In genomic region chr4:61333490-61333889, GRCh38 we compare ENCODE assay signal across 25 cellular contexts.
"Had no signal": no experiment of that assay in that cellular context is flagged by ENCODE, and none has a peak within 500 bp of the region (broad histone marks: within the 10 kb centered on the region; RNA-seq: fewer than 3 reads in every experiment).

No MANE protein-coding gene starts in this region.

- H3K4me3 ChIP-seq: neural progenitor cell, ovary, psoas muscle, right lobe of liver, sigmoid colon, stomach, tibial nerve, upper lobe of left lung, vagina had no signal

- H3K9ac ChIP-seq: neural progenitor cell, parathyroid adenoma had no signal

- H3K27ac ChIP-seq: neural progenitor cell, ovary, parathyroid adenoma, psoas muscle, right lobe of liver, sigmoid colon, stomach, upper lobe of left lung, vagina had no signal

- H3K27ac Mint-ChIP-seq: natural killer cell; nephron; progenitor cell of endocrine pancreas; stimulated activated effector memory CD8-positive, alpha-beta T cell treated with anti-CD3 and anti-CD28 coated beads, Interleukin-12 subunit alpha, Interleukin-12 subunit beta, amount 100 ng/mL, for 72 hours; stimulated activated naive B cell treated with anti-CD40 and anti-IgM and Interleukin-4, amounts not matched to agents 10 μg/mL and 1 μg/mL and 100 μg/mL, for 72 hours; stimulated activated naive CD8-positive, alpha-beta T cell treated with anti-CD3 and anti-CD28 coated beads, Interleukin-15, Interleukin-2, amounts not matched to agents 100 ng/mL and 50 ng/mL, for 24 hours had no signal

- H3K79me2 ChIP-seq: parathyroid adenoma had no signal

- H3K36me3 Mint-ChIP-seq: natural killer cell; stimulated activated effector memory CD8-positive, alpha-beta T cell treated with anti-CD3 and anti-CD28 coated beads, Interleukin-12 subunit alpha, Interleukin-12 subunit beta, amount 100 ng/mL, for 72 hours; stimulated activated naive B cell treated with anti-CD40 and anti-IgM and Interleukin-4, amounts not matched to agents 10 μg/mL and 1 μg/mL and 100 μg/mL, for 72 hours had no signal

- H3K9me3 ChIP-seq: ovary, psoas muscle, right lobe of liver, sigmoid colon, upper lobe of left lung, vagina had no signal

- H3K4me1 Mint-ChIP-seq: natural killer cell; stimulated activated effector memory CD8-positive, alpha-beta T cell treated with anti-CD3 and anti-CD28 coated beads, Interleukin-12 subunit alpha, Interleukin-12 subunit beta, amount 100 ng/mL, for 72 hours; stimulated activated naive B cell treated with anti-CD40 and anti-IgM and Interleukin-4, amounts not matched to agents 10 μg/mL and 1 μg/mL and 100 μg/mL, for 72 hours had no signal

- DNase-seq: natural killer cell; occipital lobe; ovary; psoas muscle; right lobe of liver; sigmoid colon; small intestine; stimulated activated CD4-positive, alpha-beta T cell treated with anti-CD3 and anti-CD28 coated beads, Interleukin-15, amount 100 ng/mL, for 24 hours; stimulated activated CD4-positive, alpha-beta T cell treated with anti-CD3 and anti-CD28 coated beads, Interleukin-2, amount 100 ng/mL, for 24 hours; stimulated activated CD4-positive, alpha-beta T cell treated with anti-CD3 and anti-CD28 coated beads, Interleukin-2, amount 100 ng/mL, for 48 hours; stimulated activated CD4-positive, alpha-beta T cell treated with anti-CD3 and anti-CD28 coated beads, Interleukin-4, amount 100 ng/mL, for 24 hours; stimulated activated naive B cell treated with anti-CD40 and anti-IgM and Interleukin-4, amounts not matched to agents 10 μg/mL and 1 μg/mL and 100 μg/mL, for 72 hours; stimulated activated naive CD4-positive, alpha-beta T cell treated with Interleukin-2 at 50 U/mL for 16 hours; stomach; trophoblast cell; upper lobe of left lung had no signal

- H3K4me2 ChIP-seq: neural progenitor cell had no signal

- H3K27me3 ChIP-seq: neural progenitor cell, right lobe of liver, sigmoid colon, stomach, tibial nerve, upper lobe of left lung, vagina had no signal

- H3K4me3 Mint-ChIP-seq: natural killer cell; nephron; neural progenitor cell; stimulated activated effector memory CD8-positive, alpha-beta T cell treated with anti-CD3 and anti-CD28 coated beads, Interleukin-12 subunit alpha, Interleukin-12 subunit beta, amount 100 ng/mL, for 72 hours; stimulated activated naive B cell treated with anti-CD40 and anti-IgM and Interleukin-4, amounts not matched to agents 10 μg/mL and 1 μg/mL and 100 μg/mL, for 72 hours; stimulated activated naive CD8-positive, alpha-beta T cell treated with anti-CD3 and anti-CD28 coated beads, Interleukin-15, Interleukin-2, amounts not matched to agents 100 ng/mL and 50 ng/mL, for 24 hours had no signal

- H3K27me3 Mint-ChIP-seq: progenitor cell of endocrine pancreas; stimulated activated naive B cell treated with anti-CD40 and anti-IgM and Interleukin-4, amounts not matched to agents 10 μg/mL and 1 μg/mL and 100 μg/mL, for 72 hours; stimulated activated naive CD8-positive, alpha-beta T cell treated with anti-CD3 and anti-CD28 coated beads, Interleukin-15, Interleukin-2, amounts not matched to agents 100 ng/mL and 50 ng/mL, for 24 hours had no signal

- H3K4me1 ChIP-seq: parathyroid adenoma, psoas muscle, right lobe of liver, sigmoid colon, stomach, tibial nerve, upper lobe of left lung, vagina had no signal

- ATAC-seq: natural killer cell; psoas muscle; right cardiac atrium; right lobe of liver; stimulated activated effector memory CD8-positive, alpha-beta T cell treated with anti-CD3 and anti-CD28 coated beads, Interleukin-12 subunit alpha, Interleukin-12 subunit beta, amount 100 ng/mL, for 72 hours; stimulated activated naive B cell treated with anti-CD40 and anti-IgM and Interleukin-4, amounts not matched to agents 10 μg/mL and 1 μg/mL and 100 μg/mL, for 72 hours had no signal

- H3K36me3 ChIP-seq: neural progenitor cell, ovary, right lobe of liver, sigmoid colon, stomach, tibial nerve, upper lobe of left lung, vagina had no signal
